ENCODE assay signal across 17 cellular contexts in the genomic region with DNA sequence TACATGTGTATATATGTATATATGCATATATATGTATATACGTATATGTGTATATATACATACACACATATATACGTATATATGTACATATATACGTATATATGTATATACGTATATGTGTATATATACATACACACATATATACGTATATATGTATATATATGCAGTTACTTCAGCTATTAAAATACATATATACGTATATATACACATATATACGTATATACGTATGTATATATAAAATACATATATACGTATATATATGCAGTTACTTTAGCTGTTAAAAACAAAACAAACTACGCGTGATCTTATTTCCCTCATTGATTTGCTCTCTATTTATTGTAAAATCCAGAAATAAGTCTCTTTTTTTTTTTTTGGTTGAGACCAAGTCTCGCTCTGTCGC.
"Had no signal": no experiment of that assay in that cellular context is flagged by ENCODE, and none has a peak within 500 bp of the region (broad histone marks: within the 10 kb centered on the region; RNA-seq: fewer than 3 reads in every experiment).

No MANE protein-coding gene starts in this region.

- FAIRE-seq: RCC 7860 had no signal

- H3K27ac ChIP-seq: SJSA1, SK-N-MC had no signal

- H3K4me1 ChIP-seq: SJSA1 had no signal

- H3K9me3 ChIP-seq: MG63, SJSA1 had no signal

- DNase-seq: Karpas-422, KG1, MG63, NCI-H1417 treated with DMSO at 0.1 percent for 48 hours, NCI-H146, NCI-H1694 treated with DMSO at 0.1 percent for 48 hours, NCI-H1930, NCI-H2107, NCI-H2227 treated with DMSO at 0.1 percent for 48 hours, NCI-H524, NCI-H526 treated with DMSO at 0.1 percent for 48 hours, Right ventricle myocardium superior, RPMI8226, SIG-M5 had no signal

- H3K4me3 ChIP-seq: MG63, SJSA1, SK-N-MC had no signal

- H3K27me3 ChIP-seq: MG63, SJSA1 had no signal

- H3K36me3 ChIP-seq: MG63, SJSA1 had no signal
